Comparison of ENCODE assay signal across 11 cellular contexts in genomic region chr15:33104276-33104675, GRCh38.
DNase-seq lines count a peak whose midpoint lies in the region; ATAC-seq, FAIRE-seq and TF ChIP-seq lines count a peak whose summit lies in the region.
"Had no signal": no experiment of that assay in that cellular context is flagged by ENCODE, and none has a peak within 500 bp of the region (broad histone marks: within the 10 kb centered on the region; RNA-seq: fewer than 3 reads in every experiment).

No MANE protein-coding gene starts in this region.

- DNase-seq in MCF 10A (ENCODE audit: unreplicated experiment) (peak; percentile 43), breast epithelium (ENCODE audit: low spot score in 2 of 2) (no peak), SK-N-SH (no peak), endothelial cell of umbilical vein (ENCODE audit: low read depth, low spot score) (peak; percentile 72), GM10266 (ENCODE audit: extremely low spot score) (no peak), A673 (ENCODE audit: low spot score) (no peak)
- peak in 1 of 2 donors; percentile 37 for DNase-seq in stimulated activated naive CD8-positive, alpha-beta T cell treated with anti-CD3 and anti-CD28 coated beads, Interleukin-15, amount 100 ng/mL, for 72 hours
- no peak for DNase-seq in activated effector memory CD4-positive, alpha-beta T cell treated with Interleukin-2 at 50 U/mL for 16 hours
- DNase-seq: DMS153, NCI-H524 had no signal

- H3K4me3 ChIP-seq in breast epithelium (no peak overlapping the region), SK-N-SH (ENCODE audit: low read depth in 2 of 2, low read length in 1 of 2) (peak overlapping the region in 1 of 2 experiments; percentile 27; a peak in 2 of 4 replicates), endothelial cell of umbilical vein (replicated peaks in 1 of 3; ENCODE audit: insufficient read depth in 1 of 3, low read depth in 1 of 3, low read length in 3 of 3) (no peak overlapping the region), A673 (ENCODE audit: low read depth, low read length, poor library complexity, severe bottlenecking) (no peak overlapping the region)

- no peaks in the 10 kb centered on the region for H3K36me3 Mint-ChIP-seq in MCF 10A (ENCODE audit: insufficient read depth, unreplicated experiment)

- no peak for TF ChIP-seq POLR2A in breast epithelium (IDR thresholded peaks at IDR 0.05)
- no peak for TF ChIP-seq POLR2A in endothelial cell of umbilical vein (IDR thresholded peaks at IDR 0.05; ENCODE audit: low read depth, low read length)

- no peaks in the 10 kb centered on the region for H3K27me3 ChIP-seq in breast epithelium
- H3K27me3 ChIP-seq in SK-N-SH (ENCODE audit: insufficient read depth) = no peaks in the 10 kb centered on the region
- no peaks in the 10 kb centered on the region for H3K27me3 ChIP-seq in endothelial cell of umbilical vein (ENCODE audit: control insufficient read depth in 2 of 2, insufficient read depth in 2 of 2, low read length in 2 of 2)
- peaks cover 95% of the 10 kb centered on the region for H3K27me3 ChIP-seq in A673 (replicated peaks; ENCODE audit: insufficient read depth, low read depth, low read length, poor library complexity)

- BruUV-seq in MCF 10A (replicated peaks; lab: Mats Ljungman, UMichigan) (no TSS peak), endothelial cell of umbilical vein (replicated peaks; lab: Mats Ljungman, UMichigan) (no TSS peak), A673 (replicated peaks; lab: Mats Ljungman, UMichigan) (no TSS peak)

- TF ChIP-seq CTCF in MCF 10A (IDR thresholded peaks at IDR 0.05; ENCODE audit: unreplicated experiment) = no peak
- TF ChIP-seq CTCF in breast epithelium (IDR thresholded peaks at IDR 0.05) = no peak
- TF ChIP-seq CTCF in SK-N-SH (IDR thresholded peaks at IDR 0.05) = no peak
- no peak for TF ChIP-seq CTCF in endothelial cell of umbilical vein (IDR thresholded peaks at IDR 0.05; ENCODE audit: extremely low read depth in 1 of 2, insufficient read depth in 1 of 2, low read depth in 1 of 2, low read length in 2 of 2)
- no peak for TF ChIP-seq CTCF in GM10266 (IDR thresholded peaks at IDR 0.05; ENCODE audit: control insufficient read depth, insufficient read depth, low read depth, missing control alignments)
- TF ChIP-seq CTCF in A673 (conservative IDR thresholded peaks at IDR 0.05; ENCODE audit: low read depth, low read length) = no peak

- no peaks in the 10 kb centered on the region for H3K9me3 ChIP-seq in breast epithelium
- H3K9me3 ChIP-seq in SK-N-SH = no peaks in the 10 kb centered on the region
- H3K9me3 ChIP-seq in endothelial cell of umbilical vein (replicated peaks; ENCODE audit: control insufficient read depth, insufficient read depth, low read length) = no peaks in the 10 kb centered on the region
- no peaks in the 10 kb centered on the region for H3K9me3 ChIP-seq in A673 (ENCODE audit: low read depth, low read length, poor library complexity, severe bottlenecking)

- H3K9me3 Mint-ChIP-seq in MCF 10A (ENCODE audit: unreplicated experiment) = peaks cover 12% of the 10 kb centered on the region
- H3K9me3 Mint-ChIP-seq in stimulated activated naive CD8-positive, alpha-beta T cell treated with anti-CD3 and anti-CD28 coated beads, Interleukin-15, amount 100 ng/mL, for 72 hours = peaks cover 5 to 10% of the 10 kb centered on the region in 2 donors

- no peak overlapping the region for H3K27ac ChIP-seq in breast epithelium
- H3K27ac ChIP-seq in SK-N-SH (ENCODE audit: low read depth in 2 of 2, low read length in 1 of 2) = peak overlapping the region; percentile 85 to 99; a peak in 3 of 4 replicates
- no peak overlapping the region for H3K27ac ChIP-seq in endothelial cell of umbilical vein (ENCODE audit: insufficient read depth, low read depth, low read length)
- no peak overlapping the region for H3K27ac ChIP-seq in A673 (ENCODE audit: low read depth, low read length, poor library complexity, severe bottlenecking)
- H3K27ac ChIP-seq: epithelial cell of prostate had no signal

- TF ChIP-seq RAD21 in SK-N-SH (IDR thresholded peaks at IDR 0.05; ENCODE audit: low read length) = no peak

- H3K79me2 ChIP-seq in SK-N-SH (ENCODE audit: insufficient read depth) = peaks cover 97% of the 10 kb centered on the region
- H3K79me2 ChIP-seq in endothelial cell of umbilical vein (ENCODE audit: control insufficient read depth, insufficient read depth, low read length) = no peaks in the 10 kb centered on the region

- no peak overlapping the region for H2AFZ ChIP-seq in SK-N-SH (ENCODE audit: low read depth)
- H2AFZ ChIP-seq in endothelial cell of umbilical vein (ENCODE audit: low read depth, low read length) = no peak overlapping the region

- peaks cover 11% of the 10 kb centered on the region for H3K27me3 Mint-ChIP-seq in MCF 10A (ENCODE audit: insufficient read depth, unreplicated experiment)
- H3K27me3 Mint-ChIP-seq in stimulated activated naive CD8-positive, alpha-beta T cell treated with anti-CD3 and anti-CD28 coated beads, Interleukin-15, amount 100 ng/mL, for 72 hours = no peaks in the 10 kb centered on the region

- FAIRE-seq in endothelial cell of umbilical vein (lab: Jason Lieb, UNC) = peak; percentile 60

- TF ChIP-seq EP300 in SK-N-SH (IDR thresholded peaks at IDR 0.05; ENCODE audit: borderline replicate concordance in 1 of 2, low read depth in 1 of 2, low read length in 1 of 2) = peak; percentile 74 to 100

- H3K9ac ChIP-seq in SK-N-SH (peak overlapping the region; percentile 63), endothelial cell of umbilical vein (replicated peaks; ENCODE audit: extremely low read depth, insufficient read depth, low read length) (no peak overlapping the region)

- H3K4me2 ChIP-seq in SK-N-SH (peak overlapping the region; percentile 66), endothelial cell of umbilical vein (ENCODE audit: insufficient read depth, low read length) (no peak overlapping the region)

- dilution Hi-C loops in endothelial cell of umbilical vein (cut with MboI; ENCODE audit: extremely low pct_ligation_motif_present, low sequenced_read_pairs) = no loop called here

- no peaks in the 10 kb centered on the region for H3K9me1 ChIP-seq in endothelial cell of umbilical vein (replicated peaks; ENCODE audit: control insufficient read depth, extremely low read depth, insufficient read depth, low read length)

- intact Hi-C loops in MCF 10A (cut with micrococcal nuclease) (no loop called here), breast epithelium (cut with DNase I; ENCODE audit: low total_unique reads) (no loop called here), endothelial cell of umbilical vein (cut with micrococcal nuclease) (loop anchor here (1.0 kb wide), 1 partner anchor 22 kb away; no protein-coding TSS in a partner anchor), A673 (cut with micrococcal nuclease; ENCODE audit: unreplicated experiment) (no loop called here)

- no peaks in the 10 kb centered on the region for H3K9me2 ChIP-seq in SK-N-SH

- no peaks in the 10 kb centered on the region for H3K4me1 ChIP-seq in breast epithelium
- peaks cover 2 to 71% of the 10 kb centered on the region in 2 experiments for H3K4me1 ChIP-seq in SK-N-SH (ENCODE audit: control insufficient read depth in 1 of 2, insufficient read depth in 2 of 2, low read depth in 1 of 2, low read length in 1 of 2)
- peaks cover 3% of the 10 kb centered on the region for H3K4me1 ChIP-seq in endothelial cell of umbilical vein (ENCODE audit: control insufficient read depth, extremely low read depth, insufficient read depth, low read length)
- H3K4me1 ChIP-seq in A673 (ENCODE audit: insufficient read depth, low read length, poor library complexity, severe bottlenecking) = no peaks in the 10 kb centered on the region

- CTCF ChIA-PET in MCF 10A (lab: Yijun Ruan, JAX) = interaction anchor here (1.1 to 4.7 kb wide), 4 partner anchors 18 to 189 kb away, joined by 3 to 26 read pairs (median 7); no protein-coding TSS in a partner anchor
- CTCF ChIA-PET in SK-N-SH (lab: Yijun Ruan, JAX) = interaction anchor here (1.0 to 5.0 kb wide), 6 partner anchors 14 to 241 kb away, joined by 3 to 22 read pairs (median 5); no protein-coding TSS in a partner anchor
- CTCF ChIA-PET in endothelial cell of umbilical vein (lab: Charles Lee) = interaction anchor here (2.4 to 3.2 kb wide), 3 partner anchors 11 to 28 kb away, joined by 8 to 21 read pairs (median 18); no protein-coding TSS in a partner anchor
- CTCF ChIA-PET in A673 (lab: Charles Lee) = no interaction called here

- 17% methylated on average over 3 of the region's 3 CpGs for WGBS in SK-N-SH (ENCODE audit: low lambda C conversion rate)

- peak; percentile 99 for ATAC-seq in stimulated activated naive CD8-positive, alpha-beta T cell treated with anti-CD3 and anti-CD28 coated beads, Interleukin-15, amount 100 ng/mL, for 72 hours

- POLR2A ChIA-PET in MCF 10A (lab: Yijun Ruan, JAX) = interaction anchor here (0.5 kb wide), 1 partner anchor 858 kb away, joined by 3 read pairs; no protein-coding TSS in a partner anchor
- POLR2A ChIA-PET in SK-N-SH (lab: Yijun Ruan, JAX) = no interaction called here
- POLR2A ChIA-PET in endothelial cell of umbilical vein (lab: Charles Lee) = no interaction called here
- POLR2A ChIA-PET in A673 (lab: Charles Lee; ENCODE audit: low non-redundant PET) = no interaction called here

- H3K36me3 ChIP-seq in breast epithelium = no peaks in the 10 kb centered on the region
- peaks cover 0 to 19% of the 10 kb centered on the region in 2 experiments for H3K36me3 ChIP-seq in SK-N-SH (replicated peaks in 1 of 2; ENCODE audit: control insufficient read depth in 1 of 2, insufficient read depth in 2 of 2, low read length in 1 of 2)
- no peaks in the 10 kb centered on the region for H3K36me3 ChIP-seq in endothelial cell of umbilical vein (ENCODE audit: control insufficient read depth in 2 of 2, extremely low read depth in 1 of 2, insufficient read depth in 2 of 2, low read length in 2 of 2)
- no peaks in the 10 kb centered on the region for H3K36me3 ChIP-seq in A673 (ENCODE audit: insufficient read depth, low read length, poor library complexity, severe bottlenecking)

- H3F3A ChIP-seq in SK-N-SH (replicated peaks; ENCODE audit: insufficient read depth) = peaks cover 60% of the 10 kb centered on the region

- H4K20me1 ChIP-seq in SK-N-SH (ENCODE audit: insufficient read depth) (no peaks in the 10 kb centered on the region), endothelial cell of umbilical vein (replicated peaks; ENCODE audit: control insufficient read depth, extremely low read depth, insufficient read depth, low read length) (no peaks in the 10 kb centered on the region)

- peak overlapping the region; percentile 74 for H3K27ac Mint-ChIP-seq in MCF 10A (ENCODE audit: low read depth, unreplicated experiment)
- H3K27ac Mint-ChIP-seq in stimulated activated naive CD8-positive, alpha-beta T cell treated with anti-CD3 and anti-CD28 coated beads, Interleukin-15, amount 100 ng/mL, for 72 hours = peak overlapping the region in 1 of 2 donors; percentile 78

- no peak overlapping the region for H3K4me3 Mint-ChIP-seq in MCF 10A (ENCODE audit: unreplicated experiment)
- peak overlapping the region in 1 of 2 donors; percentile 60 for H3K4me3 Mint-ChIP-seq in stimulated activated naive CD8-positive, alpha-beta T cell treated with anti-CD3 and anti-CD28 coated beads, Interleukin-15, amount 100 ng/mL, for 72 hours

- H3K4me1 Mint-ChIP-seq in MCF 10A (ENCODE audit: insufficient read depth, unreplicated experiment) = peaks cover 13% of the 10 kb centered on the region
- peaks cover 7% of the 10 kb centered on the region for H3K4me1 Mint-ChIP-seq in stimulated activated naive CD8-positive, alpha-beta T cell treated with anti-CD3 and anti-CD28 coated beads, Interleukin-15, amount 100 ng/mL, for 72 hours

Comparison
In these comparisons a context has a peak if more than half of its experiments do, and no peak if none do; other contexts are left out.
1. DNase-seq: peak in MCF 10A (single experiment) and endothelial cell of umbilical vein (single experiment); none in breast epithelium (0 of 2), SK-N-SH (single experiment), GM10266 (single experiment), A673 (single experiment) and activated effector memory CD4-positive, alpha-beta T cell treated with Interleukin-2 at 50 U/mL for 16 hours (single experiment).
2. H3K27ac ChIP-seq: peak in SK-N-SH (2 of 2); none in breast epithelium (0 of 2), endothelial cell of umbilical vein (single experiment) and A673 (single experiment).